18 cellular contexts compared by ENCODE assay signal in genomic region chr7:16960566-16960965, GRCh38.
"Had no signal": no experiment of that assay in that cellular context is flagged by ENCODE, and none has a peak within 500 bp of the region (broad histone marks: within the 10 kb centered on the region; RNA-seq: fewer than 3 reads in every experiment).

No MANE protein-coding gene starts in this region.

- H3K9me3 ChIP-seq: gastrocnemius medialis, ovary, suprapubic skin, tibial artery, upper lobe of right lung, vagina had no signal

- H3K4me1 ChIP-seq: gastrocnemius medialis, suprapubic skin, upper lobe of right lung, vagina had no signal

- H3K27ac ChIP-seq: gastrocnemius medialis, heart right ventricle, ovary, suprapubic skin, tibial artery, upper lobe of right lung had no signal

- H3K36me3 ChIP-seq: gastrocnemius medialis, heart right ventricle, ovary, suprapubic skin, tibial artery, upper lobe of right lung, vagina had no signal

- ATAC-seq: esophagus mucosa; gastrocnemius medialis; heart right ventricle; left lobe of liver; natural killer cell; right cardiac atrium; stimulated activated effector memory CD8-positive, alpha-beta T cell treated with anti-CD3 and anti-CD28 coated beads, Interleukin-12 subunit alpha, Interleukin-12 subunit beta, amount 100 ng/mL, for 72 hours; stimulated activated naive CD8-positive, alpha-beta T cell treated with anti-CD3 and anti-CD28 coated beads, Interleukin-15, Interleukin-2, amounts not matched to agents 100 U/mL and 50 U/mL, for 24 hours; upper lobe of right lung had no signal

- H3K4me3 ChIP-seq: gastrocnemius medialis, heart right ventricle, ovary, suprapubic skin, tibial artery, upper lobe of right lung, vagina had no signal

- H3K27me3 ChIP-seq: gastrocnemius medialis, heart right ventricle, ovary, suprapubic skin, tibial artery, upper lobe of right lung, vagina had no signal

- DNase-seq: effector memory CD4-positive, alpha-beta T cell; gastrocnemius medialis; heart right ventricle; islet precursor cell; mammary epithelial cell; natural killer cell; ovary; right cardiac atrium; stimulated activated CD4-positive, alpha-beta T cell treated with anti-CD3 and anti-CD28 coated beads, Interleukin-4, amount 100 ng/mL, for 1 hour; stimulated activated CD8-positive, alpha-beta memory T cell treated with anti-CD3 and anti-CD28 coated beads, Interleukin-4, amount 100 ng/mL, for 48 hours; stimulated activated naive CD8-positive, alpha-beta T cell treated with anti-CD3 and anti-CD28 coated beads, Interleukin-15, Interleukin-2, amounts not matched to agents 100 U/mL and 50 U/mL, for 24 hours; tibial artery; upper lobe of right lung had no signal
